Comparison of ENCODE assay signal across 19 cellular contexts in the genomic region with DNA sequence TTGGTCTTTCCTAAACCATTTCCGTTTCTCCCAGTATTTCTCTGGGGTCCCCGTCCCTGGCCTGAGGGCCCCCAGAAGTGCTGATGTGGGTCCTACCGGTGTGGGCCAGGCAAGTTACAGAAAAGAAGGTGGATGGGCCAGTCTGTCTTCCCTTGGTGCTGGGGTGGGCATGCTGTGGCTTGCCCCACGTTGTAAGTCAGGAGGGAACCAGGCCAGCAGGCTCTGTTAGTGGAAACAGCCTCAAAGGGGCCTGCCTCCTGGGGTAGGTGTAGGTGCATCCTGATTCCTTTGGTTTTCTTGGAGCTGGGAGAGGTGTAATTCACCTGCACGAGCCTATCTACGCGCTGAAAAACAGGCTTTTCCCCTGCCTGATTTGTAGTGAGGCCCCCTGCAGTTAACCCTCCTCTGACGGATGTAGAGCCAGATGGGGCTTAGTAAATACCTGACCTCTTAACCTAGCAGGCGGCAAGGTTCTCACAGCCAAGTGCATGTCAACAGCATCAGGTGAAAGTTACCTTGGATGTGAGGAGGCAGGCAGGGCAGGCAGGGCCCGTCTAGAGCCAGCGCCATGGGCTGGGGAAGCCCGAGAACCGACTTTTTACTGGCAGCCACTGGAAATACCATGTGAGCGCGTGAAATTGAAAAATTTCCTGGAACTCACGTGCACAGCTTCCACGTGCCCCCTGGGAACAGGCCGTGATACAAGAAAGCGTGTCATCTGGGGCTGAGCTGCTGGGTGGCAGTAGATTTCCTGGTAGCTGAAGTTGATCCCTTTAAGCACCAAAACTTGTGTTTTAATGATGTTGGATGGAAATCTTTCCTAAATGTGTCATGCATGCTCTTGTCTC. TPM values are rescaled to one million over a fixed set of nuclear protein-coding genes. Genes with fewer than 3 reads are reported as not detected.
DNase-seq lines count a peak whose midpoint lies in the region; ATAC-seq and TF ChIP-seq lines count a peak whose summit lies in the region.
"Not testable (repeated sequence)": the region's sequence is repeated elsewhere in the genome, so short reads cannot be mapped to it uniquely, and the experiment has no call there.
"Had no signal": no experiment of that assay in that cellular context is flagged by ENCODE, and none has a peak within 500 bp of the region (broad histone marks: within the 10 kb centered on the region; RNA-seq: fewer than 3 reads in every experiment).

No MANE protein-coding gene starts in this region.

- H3K9me3 Mint-ChIP-seq in activated CD8-positive, alpha-beta T cell treated with anti-CD3 and anti-CD28 coated beads for 36 hours: not testable (repeated sequence)

- POLR2A ChIA-PET in activated CD8-positive, alpha-beta T cell treated with anti-CD3 and anti-CD28 coated beads for 36 hours (lab: Charles Lee): not testable (repeated sequence)

- DNase-seq in activated CD8-positive, alpha-beta T cell treated with anti-CD3 and anti-CD28 coated beads for 36 hours; Right ventricle myocardium superior; stimulated activated naive CD8-positive, alpha-beta T cell treated with anti-CD3 and anti-CD28 coated beads, Interleukin-15, Interleukin-2, amounts not matched to agents 100 U/mL and 50 U/mL, for 24 hours: not testable (repeated sequence)

- H3K36me3 Mint-ChIP-seq in activated CD8-positive, alpha-beta T cell treated with anti-CD3 and anti-CD28 coated beads for 36 hours (ENCODE audit: low read depth): not testable (repeated sequence)

- not testable (repeated sequence) for H3K4me3 Mint-ChIP-seq in activated CD8-positive, alpha-beta T cell treated with anti-CD3 and anti-CD28 coated beads for 36 hours

- CTCF ChIA-PET in activated CD8-positive, alpha-beta T cell treated with anti-CD3 and anti-CD28 coated beads for 36 hours (lab: Charles Lee): not testable (repeated sequence)

- ATAC-seq in GM18867 (IDR thresholded peaks at IDR 0.05; ENCODE audit: unreplicated experiment) (peak; percentile 22), GM19463 (IDR thresholded peaks at IDR 0.05; ENCODE audit: unreplicated experiment) (peak; percentile 11), GM21825 (IDR thresholded peaks at IDR 0.05; ENCODE audit: unreplicated experiment) (peak; percentile 9), HG02970 (IDR thresholded peaks at IDR 0.05; ENCODE audit: low FRiP score, unreplicated experiment) (peak; percentile 9), HG03354 (IDR thresholded peaks at IDR 0.05; ENCODE audit: poor library complexity, severe bottlenecking, unreplicated experiment) (peak; percentile 30), Right ventricle myocardium superior (ENCODE audit: poor library complexity) (peak; percentile 83)
- ATAC-seq in activated CD8-positive, alpha-beta T cell treated with anti-CD3 and anti-CD28 coated beads for 36 hours: peak; percentile 41
- ATAC-seq in stimulated activated naive CD8-positive, alpha-beta T cell treated with anti-CD3 and anti-CD28 coated beads, Interleukin-15, Interleukin-2, amounts not matched to agents 100 U/mL and 50 U/mL, for 24 hours: peak; percentile 19

- H3K4me1 Mint-ChIP-seq in activated CD8-positive, alpha-beta T cell treated with anti-CD3 and anti-CD28 coated beads for 36 hours (ENCODE audit: low read depth): not testable (repeated sequence)

- TF ChIP-seq CTCF in activated CD8-positive, alpha-beta T cell treated with anti-CD3 and anti-CD28 coated beads for 36 hours (IDR thresholded peaks at IDR 0.05): not testable (repeated sequence)

- intact Hi-C loops in activated CD8-positive, alpha-beta T cell treated with anti-CD3 and anti-CD28 coated beads for 36 hours (cut with micrococcal nuclease); Right ventricle myocardium superior (cut with DNase I): not testable (repeated sequence)

- not testable (repeated sequence) for H3K27ac Mint-ChIP-seq in activated CD8-positive, alpha-beta T cell treated with anti-CD3 and anti-CD28 coated beads for 36 hours

- not testable (repeated sequence) for H3K27me3 Mint-ChIP-seq in activated CD8-positive, alpha-beta T cell treated with anti-CD3 and anti-CD28 coated beads for 36 hours

RNA-seq across cellular contexts. Expression of a gene that starts 48.0 kb away (rescaled TPM):
- total RNA-seq in activated CD8-positive, alpha-beta T cell treated with anti-CD3 and anti-CD28 coated beads for 36 hours: not detected
- not detected for total RNA-seq in Right ventricle myocardium superior
- total RNA-seq: cardiac septum; CD8-positive, alpha-beta memory T cell; dorsolateral prefrontal cortex; gastroesophageal sphincter; GM23248; left colon; mesothelial cell of epicardium; neural crest cell; prostate gland; smooth muscle cell; suprapubic skin had no signal

Comparison
In these comparisons a context has a peak if more than half of its experiments do, and no peak if none do; other contexts are left out.
1. ATAC-seq: peak in every context shown above with its lines; median percentile 83 in Right ventricle myocardium superior; 41 in activated CD8-positive, alpha-beta T cell treated with anti-CD3 and anti-CD28 coated beads for 36 hours; 30 in HG03354; 22 in GM18867; 19 in stimulated activated naive CD8-positive, alpha-beta T cell treated with anti-CD3 and anti-CD28 coated beads, Interleukin-15, Interleukin-2, amounts not matched to agents 100 U/mL and 50 U/mL, for 24 hours; 11 in GM19463; 9 in GM21825; 9 in HG02970.